1 cellular context compared by ENCODE assay signal in the genomic region with DNA sequence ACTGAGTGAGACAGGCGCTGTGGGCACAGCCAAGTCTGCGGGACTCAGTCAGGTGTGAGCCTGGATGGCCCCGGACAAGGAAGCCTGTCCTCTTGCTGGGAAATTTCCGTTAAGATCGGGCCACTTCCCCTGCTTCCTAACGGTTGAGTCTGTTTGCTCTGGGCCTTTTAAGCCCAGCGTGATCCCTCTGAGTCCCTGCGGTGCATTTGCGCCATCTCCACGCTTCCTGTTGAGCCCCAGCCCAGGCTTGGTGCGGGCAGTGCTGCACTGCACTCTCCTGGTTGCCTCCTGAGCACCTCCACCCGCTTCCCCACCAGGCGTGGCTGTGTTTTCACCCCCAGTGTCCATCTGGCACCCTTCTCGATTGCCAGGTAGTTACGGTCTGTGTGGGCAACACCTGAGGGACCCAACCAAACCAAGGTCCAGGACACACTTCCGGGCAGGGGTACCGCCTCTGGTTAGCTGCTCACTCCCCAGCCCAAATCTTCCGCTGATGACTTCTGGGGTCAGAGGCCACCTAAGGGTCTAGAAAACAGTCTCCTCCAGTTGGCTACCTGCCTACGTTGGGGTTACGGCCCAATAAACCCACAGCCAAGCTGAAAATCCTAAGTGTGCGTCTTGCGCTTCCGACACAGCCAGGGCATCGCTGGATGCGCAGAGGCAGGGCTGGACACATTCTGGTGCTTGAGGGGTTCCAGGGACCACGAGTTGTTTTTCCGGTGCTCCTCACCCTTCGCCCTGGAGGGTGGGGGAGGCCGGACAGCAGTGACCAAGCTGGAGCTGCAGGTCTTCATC.
A peak's percentile ranks its signal among the peaks of the same experiment; 100 is the strongest.
TF ChIP-seq lines count a peak whose summit lies in the region.

No MANE protein-coding gene starts in this region.

TF ChIP-seq in HepG2, 621 proteins besides CTCF, POLR2A, EP300 and RAD21 (continued from another document and continues in another):
- peak; percentile 38; the same call in 1 of the 2 replicates for TF ChIP-seq POGZ (CRISPR knock-in tag; IDR thresholded peaks at IDR 0.05)
- TF ChIP-seq RBFOX2 (IDR thresholded peaks at IDR 0.05; ENCODE audit: low read depth, low read length) = 0 out of 2 replicates have a peak, but pooled peaks have one; percentile 19
- TF ChIP-seq SMAD9 (CRISPR knock-in tag; IDR thresholded peaks at IDR 0.05) = 0 out of 2 replicates have a peak, but pooled peaks have one; percentile 26
- TF ChIP-seq, protein P1, sequence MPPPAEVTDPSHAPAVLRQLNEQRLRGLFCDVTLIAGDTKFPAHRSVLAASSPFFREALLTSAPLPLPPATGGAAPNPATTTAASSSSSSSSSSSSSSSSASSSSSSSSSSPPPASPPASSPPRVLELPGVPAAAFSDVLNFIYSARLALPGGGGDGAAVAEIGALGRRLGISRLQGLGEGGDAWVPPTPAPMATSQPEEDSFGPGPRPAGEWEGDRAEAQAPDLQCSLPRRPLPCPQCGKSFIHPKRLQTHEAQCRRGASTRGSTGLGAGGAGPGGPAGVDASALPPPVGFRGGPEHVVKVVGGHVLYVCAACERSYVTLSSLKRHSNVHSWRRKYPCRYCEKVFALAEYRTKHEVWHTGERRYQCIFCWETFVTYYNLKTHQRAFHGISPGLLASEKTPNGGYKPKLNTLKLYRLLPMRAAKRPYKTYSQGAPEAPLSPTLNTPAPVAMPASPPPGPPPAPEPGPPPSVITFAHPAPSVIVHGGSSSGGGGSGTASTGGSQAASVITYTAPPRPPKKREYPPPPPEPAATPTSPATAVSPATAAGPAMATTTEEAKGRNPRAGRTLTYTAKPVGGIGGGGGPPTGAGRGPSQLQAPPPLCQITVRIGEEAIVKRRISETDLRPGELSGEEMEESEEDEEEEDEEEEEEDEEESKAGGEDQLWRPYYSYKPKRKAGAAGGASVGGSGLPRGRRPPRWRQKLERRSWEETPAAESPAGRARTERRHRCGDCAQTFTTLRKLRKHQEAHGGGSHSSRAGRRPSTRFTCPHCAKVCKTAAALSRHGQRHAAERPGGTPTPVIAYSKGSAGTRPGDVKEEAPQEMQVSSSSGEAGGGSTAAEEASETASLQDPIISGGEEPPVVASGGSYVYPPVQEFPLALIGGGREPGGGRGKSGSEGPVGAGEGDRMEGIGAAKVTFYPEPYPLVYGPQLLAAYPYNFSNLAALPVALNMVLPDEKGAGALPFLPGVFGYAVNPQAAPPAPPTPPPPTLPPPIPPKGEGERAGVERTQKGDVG (CRISPR knock-in tag; IDR thresholded peaks at IDR 0.05; ENCODE audit: borderline replicate concordance) = 0 out of 2 replicates have a peak, but pooled peaks have one; percentile 54
- TF ChIP-seq ZNF746 (CRISPR knock-in tag; IDR thresholded peaks at IDR 0.05) = no peak
- TF ChIP-seq GABPB1 (CRISPR knock-in tag; IDR thresholded peaks at IDR 0.05) = peak; percentile 37; the same call in 1 of the 2 replicates
- TF ChIP-seq ZNF737 (CRISPR knock-in tag; IDR thresholded peaks at IDR 0.05; ENCODE audit: borderline replicate concordance) = 0 out of 2 replicates have a peak, but pooled peaks have one; percentile 25
- no peak for TF ChIP-seq NPAS2 (CRISPR knock-in tag; IDR thresholded peaks at IDR 0.05; ENCODE audit: borderline replicate concordance)
- TF ChIP-seq NR2F6 (IDR thresholded peaks at IDR 0.05) = no peak
- TF ChIP-seq NR2F6 (CRISPR knock-in tag; IDR thresholded peaks at IDR 0.05) = no peak
- TF ChIP-seq HNRNPK (IDR thresholded peaks at IDR 0.05; ENCODE audit: low read depth, low read length, poor library complexity, severe bottlenecking) = no peak
- TF ChIP-seq, protein P2, sequence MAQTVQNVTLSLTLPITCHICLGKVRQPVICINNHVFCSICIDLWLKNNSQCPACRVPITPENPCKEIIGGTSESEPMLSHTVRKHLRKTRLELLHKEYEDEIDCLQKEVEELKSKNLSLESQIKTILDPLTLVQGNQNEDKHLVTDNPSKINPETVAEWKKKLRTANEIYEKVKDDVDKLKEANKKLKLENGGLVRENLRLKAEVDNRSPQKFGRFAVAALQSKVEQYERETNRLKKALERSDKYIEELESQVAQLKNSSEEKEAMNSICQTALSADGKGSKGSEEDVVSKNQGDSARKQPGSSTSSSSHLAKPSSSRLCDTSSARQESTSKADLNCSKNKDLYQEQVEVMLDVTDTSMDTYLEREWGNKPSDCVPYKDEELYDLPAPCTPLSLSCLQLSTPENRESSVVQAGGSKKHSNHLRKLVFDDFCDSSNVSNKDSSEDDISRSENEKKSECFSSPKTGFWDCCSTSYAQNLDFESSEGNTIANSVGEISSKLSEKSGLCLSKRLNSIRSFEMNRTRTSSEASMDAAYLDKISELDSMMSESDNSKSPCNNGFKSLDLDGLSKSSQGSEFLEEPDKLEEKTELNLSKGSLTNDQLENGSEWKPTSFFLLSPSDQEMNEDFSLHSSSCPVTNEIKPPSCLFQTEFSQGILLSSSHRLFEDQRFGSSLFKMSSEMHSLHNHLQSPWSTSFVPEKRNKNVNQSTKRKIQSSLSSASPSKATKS (CRISPR knock-in tag; IDR thresholded peaks at IDR 0.05) = no peak
- TF ChIP-seq ZNF263 (CRISPR knock-in tag; IDR thresholded peaks at IDR 0.05) = no peak
- no peak for TF ChIP-seq ZNF232 (CRISPR knock-in tag; IDR thresholded peaks at IDR 0.05; ENCODE audit: borderline replicate concordance)
- TF ChIP-seq, protein P3, sequence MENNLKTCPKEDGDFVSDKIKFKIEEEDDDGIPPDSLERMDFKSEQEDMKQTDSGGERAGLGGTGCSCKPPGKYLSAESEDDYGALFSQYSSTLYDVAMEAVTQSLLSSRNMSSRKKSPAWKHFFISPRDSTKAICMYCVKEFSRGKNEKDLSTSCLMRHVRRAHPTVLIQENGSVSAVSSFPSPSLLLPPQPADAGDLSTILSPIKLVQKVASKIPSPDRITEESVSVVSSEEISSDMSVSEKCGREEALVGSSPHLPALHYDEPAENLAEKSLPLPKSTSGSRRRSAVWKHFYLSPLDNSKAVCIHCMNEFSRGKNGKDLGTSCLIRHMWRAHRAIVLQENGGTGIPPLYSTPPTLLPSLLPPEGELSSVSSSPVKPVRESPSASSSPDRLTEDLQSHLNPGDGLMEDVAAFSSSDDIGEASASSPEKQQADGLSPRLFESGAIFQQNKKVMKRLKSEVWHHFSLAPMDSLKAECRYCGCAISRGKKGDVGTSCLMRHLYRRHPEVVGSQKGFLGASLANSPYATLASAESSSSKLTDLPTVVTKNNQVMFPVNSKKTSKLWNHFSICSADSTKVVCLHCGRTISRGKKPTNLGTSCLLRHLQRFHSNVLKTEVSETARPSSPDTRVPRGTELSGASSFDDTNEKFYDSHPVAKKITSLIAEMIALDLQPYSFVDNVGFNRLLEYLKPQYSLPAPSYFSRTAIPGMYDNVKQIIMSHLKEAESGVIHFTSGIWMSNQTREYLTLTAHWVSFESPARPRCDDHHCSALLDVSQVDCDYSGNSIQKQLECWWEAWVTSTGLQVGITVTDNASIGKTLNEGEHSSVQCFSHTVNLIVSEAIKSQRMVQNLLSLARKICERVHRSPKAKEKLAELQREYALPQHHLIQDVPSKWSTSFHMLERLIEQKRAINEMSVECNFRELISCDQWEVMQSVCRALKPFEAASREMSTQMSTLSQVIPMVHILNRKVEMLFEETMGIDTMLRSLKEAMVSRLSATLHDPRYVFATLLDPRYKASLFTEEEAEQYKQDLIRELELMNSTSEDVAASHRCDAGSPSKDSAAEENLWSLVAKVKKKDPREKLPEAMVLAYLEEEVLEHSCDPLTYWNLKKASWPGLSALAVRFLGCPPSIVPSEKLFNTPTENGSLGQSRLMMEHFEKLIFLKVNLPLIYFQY (CRISPR knock-in tag; IDR thresholded peaks at IDR 0.05; ENCODE audit: borderline replicate concordance) = no peak
- no peak for TF ChIP-seq PLRG1 (conservative IDR thresholded peaks at IDR 0.05)
- TF ChIP-seq, protein P4, sequence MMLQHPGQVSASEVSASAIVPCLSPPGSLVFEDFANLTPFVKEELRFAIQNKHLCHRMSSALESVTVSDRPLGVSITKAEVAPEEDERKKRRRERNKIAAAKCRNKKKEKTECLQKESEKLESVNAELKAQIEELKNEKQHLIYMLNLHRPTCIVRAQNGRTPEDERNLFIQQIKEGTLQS (CRISPR knock-in tag; IDR thresholded peaks at IDR 0.05) = peak; percentile 22; the same call in 1 of the 2 replicates
- 0 out of 2 replicates have a peak, but pooled peaks have one; percentile 15 for TF ChIP-seq ZNF430 (CRISPR knock-in tag; IDR thresholded peaks at IDR 0.05)
- TF ChIP-seq, protein P5, sequence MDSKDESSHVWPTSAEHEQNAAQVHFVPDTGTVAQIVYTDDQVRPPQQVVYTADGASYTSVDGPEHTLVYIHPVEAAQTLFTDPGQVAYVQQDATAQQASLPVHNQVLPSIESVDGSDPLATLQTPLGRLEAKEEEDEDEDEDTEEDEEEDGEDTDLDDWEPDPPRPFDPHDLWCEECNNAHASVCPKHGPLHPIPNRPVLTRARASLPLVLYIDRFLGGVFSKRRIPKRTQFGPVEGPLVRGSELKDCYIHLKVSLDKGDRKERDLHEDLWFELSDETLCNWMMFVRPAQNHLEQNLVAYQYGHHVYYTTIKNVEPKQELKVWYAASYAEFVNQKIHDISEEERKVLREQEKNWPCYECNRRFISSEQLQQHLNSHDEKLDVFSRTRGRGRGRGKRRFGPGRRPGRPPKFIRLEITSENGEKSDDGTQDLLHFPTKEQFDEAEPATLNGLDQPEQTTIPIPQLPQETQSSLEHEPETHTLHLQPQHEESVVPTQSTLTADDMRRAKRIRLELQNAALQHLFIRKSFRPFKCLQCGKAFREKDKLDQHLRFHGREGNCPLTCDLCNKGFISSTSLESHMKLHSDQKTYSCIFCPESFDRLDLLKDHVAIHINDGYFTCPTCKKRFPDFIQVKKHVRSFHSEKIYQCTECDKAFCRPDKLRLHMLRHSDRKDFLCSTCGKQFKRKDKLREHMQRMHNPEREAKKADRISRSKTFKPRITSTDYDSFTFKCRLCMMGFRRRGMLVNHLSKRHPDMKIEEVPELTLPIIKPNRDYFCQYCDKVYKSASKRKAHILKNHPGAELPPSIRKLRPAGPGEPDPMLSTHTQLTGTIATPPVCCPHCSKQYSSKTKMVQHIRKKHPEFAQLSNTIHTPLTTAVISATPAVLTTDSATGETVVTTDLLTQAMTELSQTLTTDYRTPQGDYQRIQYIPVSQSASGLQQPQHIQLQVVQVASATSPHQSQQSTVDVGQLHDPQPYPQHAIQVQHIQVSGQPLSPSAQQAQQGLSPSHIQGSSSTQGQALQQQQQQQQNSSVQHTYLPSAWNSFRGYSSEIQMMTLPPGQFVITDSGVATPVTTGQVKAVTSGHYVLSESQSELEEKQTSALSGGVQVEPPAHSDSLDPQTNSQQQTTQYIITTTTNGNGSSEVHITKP (CRISPR knock-in tag; IDR thresholded peaks at IDR 0.05; ENCODE audit: low read depth) = peak; percentile 50; the same call in 1 of the 2 replicates
- no peak for TF ChIP-seq ZNF251 (CRISPR knock-in tag; IDR thresholded peaks at IDR 0.05)
- TF ChIP-seq HOXA3 (CRISPR knock-in tag; IDR thresholded peaks at IDR 0.05) = no peak; the same call in 1 of the 2 replicates
- TF ChIP-seq ZFP90 (CRISPR knock-in tag; IDR thresholded peaks at IDR 0.05; ENCODE audit: borderline replicate concordance) = no peak
- 0 out of 2 replicates have a peak, but pooled peaks have one; percentile 5 for TF ChIP-seq ZNF891 (CRISPR knock-in tag; IDR thresholded peaks at IDR 0.05)
- TF ChIP-seq, protein P6, sequence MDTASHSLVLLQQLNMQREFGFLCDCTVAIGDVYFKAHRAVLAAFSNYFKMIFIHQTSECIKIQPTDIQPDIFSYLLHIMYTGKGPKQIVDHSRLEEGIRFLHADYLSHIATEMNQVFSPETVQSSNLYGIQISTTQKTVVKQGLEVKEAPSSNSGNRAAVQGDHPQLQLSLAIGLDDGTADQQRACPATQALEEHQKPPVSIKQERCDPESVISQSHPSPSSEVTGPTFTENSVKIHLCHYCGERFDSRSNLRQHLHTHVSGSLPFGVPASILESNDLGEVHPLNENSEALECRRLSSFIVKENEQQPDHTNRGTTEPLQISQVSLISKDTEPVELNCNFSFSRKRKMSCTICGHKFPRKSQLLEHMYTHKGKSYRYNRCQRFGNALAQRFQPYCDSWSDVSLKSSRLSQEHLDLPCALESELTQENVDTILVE (CRISPR knock-in tag; IDR thresholded peaks at IDR 0.05) = no peak
- TF ChIP-seq KDM5A (IDR thresholded peaks at IDR 0.05; ENCODE audit: borderline replicate concordance, low read length) = no peak
- TF ChIP-seq, protein P7, sequence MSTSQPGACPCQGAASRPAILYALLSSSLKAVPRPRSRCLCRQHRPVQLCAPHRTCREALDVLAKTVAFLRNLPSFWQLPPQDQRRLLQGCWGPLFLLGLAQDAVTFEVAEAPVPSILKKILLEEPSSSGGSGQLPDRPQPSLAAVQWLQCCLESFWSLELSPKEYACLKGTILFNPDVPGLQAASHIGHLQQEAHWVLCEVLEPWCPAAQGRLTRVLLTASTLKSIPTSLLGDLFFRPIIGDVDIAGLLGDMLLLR (CRISPR knock-in tag; IDR thresholded peaks at IDR 0.05) = peak; percentile 74; the same call in 1 of the 2 replicates
- TF ChIP-seq, protein P8, sequence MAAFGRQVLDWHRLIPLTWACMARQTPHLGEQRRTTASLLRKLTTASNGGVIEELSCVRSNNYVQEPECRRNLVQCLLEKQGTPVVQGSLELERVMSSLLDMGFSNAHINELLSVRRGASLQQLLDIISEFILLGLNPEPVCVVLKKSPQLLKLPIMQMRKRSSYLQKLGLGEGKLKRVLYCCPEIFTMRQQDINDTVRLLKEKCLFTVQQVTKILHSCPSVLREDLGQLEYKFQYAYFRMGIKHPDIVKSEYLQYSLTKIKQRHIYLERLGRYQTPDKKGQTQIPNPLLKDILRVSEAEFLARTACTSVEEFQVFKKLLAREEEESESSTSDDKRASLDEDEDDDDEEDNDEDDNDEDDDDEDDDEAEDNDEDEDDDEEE (CRISPR knock-in tag; IDR thresholded peaks at IDR 0.05) = peak; percentile 93
- TF ChIP-seq, protein P9, sequence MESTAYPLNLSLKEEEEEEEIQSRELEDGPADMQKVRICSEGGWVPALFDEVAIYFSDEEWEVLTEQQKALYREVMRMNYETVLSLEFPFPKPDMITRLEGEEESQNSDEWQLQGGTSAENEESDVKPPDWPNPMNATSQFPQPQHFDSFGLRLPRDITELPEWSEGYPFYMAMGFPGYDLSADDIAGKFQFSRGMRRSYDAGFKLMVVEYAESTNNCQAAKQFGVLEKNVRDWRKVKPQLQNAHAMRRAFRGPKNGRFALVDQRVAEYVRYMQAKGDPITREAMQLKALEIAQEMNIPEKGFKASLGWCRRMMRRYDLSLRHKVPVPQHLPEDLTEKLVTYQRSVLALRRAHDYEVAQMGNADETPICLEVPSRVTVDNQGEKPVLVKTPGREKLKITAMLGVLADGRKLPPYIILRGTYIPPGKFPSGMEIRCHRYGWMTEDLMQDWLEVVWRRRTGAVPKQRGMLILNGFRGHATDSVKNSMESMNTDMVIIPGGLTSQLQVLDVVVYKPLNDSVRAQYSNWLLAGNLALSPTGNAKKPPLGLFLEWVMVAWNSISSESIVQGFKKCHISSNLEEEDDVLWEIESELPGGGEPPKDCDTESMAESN (CRISPR knock-in tag; conservative IDR thresholded peaks at IDR 0.05) = 0 out of 2 replicates have a peak, but pooled peaks have one; percentile 56
- no peak for TF ChIP-seq RFXANK (CRISPR knock-in tag; IDR thresholded peaks at IDR 0.05)
- TF ChIP-seq SMAD3 (CRISPR knock-in tag; IDR thresholded peaks at IDR 0.05) = 0 out of 2 replicates have a peak, but pooled peaks have one; percentile 38
- TF ChIP-seq ZNF598 (CRISPR knock-in tag; IDR thresholded peaks at IDR 0.05; ENCODE audit: borderline replicate concordance) = 0 out of 2 replicates have a peak, but pooled peaks have one; percentile 80
- peak; percentile 5; the same call in 1 of the 2 replicates for TF ChIP-seq SP2 (CRISPR knock-in tag; IDR thresholded peaks at IDR 0.05)
